ENCODE assay signal across 10 cellular contexts in genomic region chr10:1058017-1058416, GRCh38. TPM values are rescaled to one million over a fixed set of nuclear protein-coding genes. Genes with fewer than 3 reads are reported as not detected.
A peak's percentile ranks its signal among the peaks of the same experiment; 100 is the strongest.
DNase-seq lines count a peak whose midpoint lies in the region; ATAC-seq lines count a peak whose summit lies in the region.
"Had no signal": no experiment of that assay in that cellular context is flagged by ENCODE, and none has a peak within 500 bp of the region (broad histone marks: within the 10 kb centered on the region; RNA-seq: fewer than 3 reads in every experiment).

No MANE protein-coding gene starts in this region.

- H3K4me1 Mint-ChIP-seq in activated T-cell treated with anti-CD3 and anti-CD28 coated beads, Interleukin-2, amount 50 U/mL, for 72 hours (ENCODE audit: low read depth) = peaks cover 89% of the 10 kb centered on the region
- H3K4me1 Mint-ChIP-seq in activated CD4-positive, alpha-beta memory T cell treated with anti-CD3 and anti-CD28 coated beads, Interleukin-2, amount 10 ng/mL, durations not matched to agents 7 days and 5 days = peaks cover 87% of the 10 kb centered on the region
- peaks cover 74% of the 10 kb centered on the region for H3K4me1 Mint-ChIP-seq in stimulated activated effector memory CD8-positive, alpha-beta T cell treated with anti-CD3 and anti-CD28 coated beads, Interleukin-12 subunit alpha, Interleukin-12 subunit beta, amount 100 ng/mL, for 72 hours

- intact Hi-C loops in right cardiac atrium (cut with DNase I) = no loop called here

- peaks cover 7% of the 10 kb centered on the region for H3K4me1 ChIP-seq in right cardiac atrium (ENCODE audit: control insufficient read depth, insufficient read depth, low read length)

- H3K27me3 ChIP-seq in right cardiac atrium (ENCODE audit: control insufficient read depth, insufficient read depth) = no peaks in the 10 kb centered on the region

- POLR2A ChIA-PET in activated CD4-positive, alpha-beta memory T cell treated with anti-CD3 and anti-CD28 coated beads, Interleukin-2, amount 10 ng/mL, durations not matched to agents 7 days and 5 days (lab: Charles Lee) = interaction anchor here (1.3 to 7.2 kb wide), 4 partner anchors 9 to 127 kb away, joined by 6 to 67 read pairs (median 30); partner anchors contain the start of genes GTPBP4, IDI1 and LARP4B

- H3K27me3 Mint-ChIP-seq in activated T-cell treated with anti-CD3 and anti-CD28 coated beads, Interleukin-2, amount 50 U/mL, for 72 hours (ENCODE audit: low read depth) = no peaks in the 10 kb centered on the region
- no peaks in the 10 kb centered on the region for H3K27me3 Mint-ChIP-seq in activated CD4-positive, alpha-beta memory T cell treated with anti-CD3 and anti-CD28 coated beads, Interleukin-2, amount 10 ng/mL, durations not matched to agents 7 days and 5 days

- H3K9me3 Mint-ChIP-seq in activated T-cell treated with anti-CD3 and anti-CD28 coated beads, Interleukin-2, amount 50 U/mL, for 72 hours = no peaks in the 10 kb centered on the region
- no peaks in the 10 kb centered on the region for H3K9me3 Mint-ChIP-seq in activated CD4-positive, alpha-beta memory T cell treated with anti-CD3 and anti-CD28 coated beads, Interleukin-2, amount 10 ng/mL, durations not matched to agents 7 days and 5 days
- no peaks in the 10 kb centered on the region for H3K9me3 Mint-ChIP-seq in stimulated activated effector memory CD8-positive, alpha-beta T cell treated with anti-CD3 and anti-CD28 coated beads, Interleukin-12 subunit alpha, Interleukin-12 subunit beta, amount 100 ng/mL, for 72 hours

- WGBS in right cardiac atrium = 51% methylated on average over 7 of the region's 7 CpGs

- peak overlapping the region; percentile 98 to 99 for H3K4me3 Mint-ChIP-seq in activated T-cell treated with anti-CD3 and anti-CD28 coated beads, Interleukin-2, amount 50 U/mL, for 72 hours
- H3K4me3 Mint-ChIP-seq in activated CD4-positive, alpha-beta memory T cell treated with anti-CD3 and anti-CD28 coated beads, Interleukin-2, amount 10 ng/mL, durations not matched to agents 7 days and 5 days = peak overlapping the region; percentile 99
- peak overlapping the region; percentile 95 for H3K4me3 Mint-ChIP-seq in stimulated activated effector memory CD8-positive, alpha-beta T cell treated with anti-CD3 and anti-CD28 coated beads, Interleukin-12 subunit alpha, Interleukin-12 subunit beta, amount 100 ng/mL, for 72 hours

- no peak for ATAC-seq in activated T-cell treated with anti-CD3 and anti-CD28 coated beads, Interleukin-2, amount 50 U/mL, for 72 hours (replicated peaks in 1 of 2)
- peak in 1 of 2 donors; percentile 23 for ATAC-seq in right cardiac atrium
- no peak for ATAC-seq in stimulated activated effector memory CD8-positive, alpha-beta T cell treated with anti-CD3 and anti-CD28 coated beads, Interleukin-12 subunit alpha, Interleukin-12 subunit beta, amount 100 ng/mL, for 72 hours
- ATAC-seq in HG03378 (IDR thresholded peaks at IDR 0.05; ENCODE audit: unreplicated experiment) = no peak

- DNase-seq in activated T-cell treated with anti-CD3 and anti-CD28 coated beads, Interleukin-2, amount 50 U/mL, for 72 hours = no peak
- DNase-seq in activated T-cell treated with anti-CD3 and anti-CD28 coated beads for 4 hours = no peak
- no peak for DNase-seq in activated CD4-positive, alpha-beta memory T cell treated with anti-CD3 and anti-CD28 coated beads, Interleukin-2, amount 10 ng/mL, durations not matched to agents 7 days and 5 days
- DNase-seq in right cardiac atrium = no peak
- no peak for DNase-seq in stimulated activated effector memory CD8-positive, alpha-beta T cell treated with anti-CD3 and anti-CD28 coated beads, Interleukin-12 subunit alpha, Interleukin-12 subunit beta, amount 100 ng/mL, for 72 hours (ENCODE audit: low spot score in 2 of 2)
- no peak for DNase-seq in ecto neural progenitor cell (ENCODE audit: low spot score)
- DNase-seq in activated effector memory CD4-positive, alpha-beta T cell treated with Interleukin-2 at 50 U/mL for 16 hours = no peak
- DNase-seq: NCI-H1436 treated with DMSO at 0.1 percent for 48 hours had no signal

- CTCF ChIA-PET in activated CD4-positive, alpha-beta memory T cell treated with anti-CD3 and anti-CD28 coated beads, Interleukin-2, amount 10 ng/mL, durations not matched to agents 7 days and 5 days (lab: Charles Lee) = interaction anchor here (2.2 kb wide), 1 partner anchor 8 kb away, joined by 7 read pairs; the partner anchor contains the start of gene IDI1

- peak overlapping the region; percentile 56 for H3K4me3 ChIP-seq in right cardiac atrium (ENCODE audit: low read length)

- no peaks in the 10 kb centered on the region for H3K9me3 ChIP-seq in right cardiac atrium (ENCODE audit: control insufficient read depth, low read length)

- H3K27ac ChIP-seq in right cardiac atrium (ENCODE audit: low read length) = peak overlapping the region; percentile 62

- H3K27ac Mint-ChIP-seq in activated T-cell treated with anti-CD3 and anti-CD28 coated beads, Interleukin-2, amount 50 U/mL, for 72 hours = peak overlapping the region; percentile 92
- H3K27ac Mint-ChIP-seq in activated CD4-positive, alpha-beta memory T cell treated with anti-CD3 and anti-CD28 coated beads, Interleukin-2, amount 10 ng/mL, durations not matched to agents 7 days and 5 days = peak overlapping the region; percentile 95
- peak overlapping the region; percentile 95 for H3K27ac Mint-ChIP-seq in stimulated activated effector memory CD8-positive, alpha-beta T cell treated with anti-CD3 and anti-CD28 coated beads, Interleukin-12 subunit alpha, Interleukin-12 subunit beta, amount 100 ng/mL, for 72 hours

- peaks cover 6 to 22% of the 10 kb centered on the region in 2 donors for H3K36me3 Mint-ChIP-seq in activated T-cell treated with anti-CD3 and anti-CD28 coated beads, Interleukin-2, amount 50 U/mL, for 72 hours (ENCODE audit: insufficient read depth in 2 of 2)
- H3K36me3 Mint-ChIP-seq in activated CD4-positive, alpha-beta memory T cell treated with anti-CD3 and anti-CD28 coated beads, Interleukin-2, amount 10 ng/mL, durations not matched to agents 7 days and 5 days (ENCODE audit: low read depth) = peaks cover 65% of the 10 kb centered on the region
- peaks cover 54% of the 10 kb centered on the region for H3K36me3 Mint-ChIP-seq in stimulated activated effector memory CD8-positive, alpha-beta T cell treated with anti-CD3 and anti-CD28 coated beads, Interleukin-12 subunit alpha, Interleukin-12 subunit beta, amount 100 ng/mL, for 72 hours

RNA-seq across cellular contexts. Expression of gene WDR37, which starts 1.8 kb away (rescaled TPM):
- 10 to 100 TPM; 18.1 to 18.7 TPM for total RNA-seq in activated T-cell treated with anti-CD3 and anti-CD28 coated beads, Interleukin-2, amount 50 U/mL, for 72 hours
- 10 to 100 TPM; 31.4 to 31.6 TPM for total RNA-seq in activated CD4-positive, alpha-beta memory T cell treated with anti-CD3 and anti-CD28 coated beads, Interleukin-2, amount 10 ng/mL, durations not matched to agents 7 days and 5 days
- total RNA-seq in right cardiac atrium = 10 to 100 TPM; 29.0 to 35.6 (median 32.5) TPM
- polyA plus RNA-seq in right cardiac atrium = 9.7 TPM

RNA-seq across cellular contexts. Expression of gene IDI1, which starts 9.1 kb away (rescaled TPM):
- 10 to 100 TPM; 37.4 to 46.7 TPM for total RNA-seq in activated T-cell treated with anti-CD3 and anti-CD28 coated beads, Interleukin-2, amount 50 U/mL, for 72 hours
- total RNA-seq in activated CD4-positive, alpha-beta memory T cell treated with anti-CD3 and anti-CD28 coated beads, Interleukin-2, amount 10 ng/mL, durations not matched to agents 7 days and 5 days = 10 to 100 TPM; 96.0 to 96.5 TPM
- total RNA-seq in right cardiac atrium = 10 to 100 TPM; 14.6 to 30.3 (median 20.0) TPM
- 26.7 TPM for polyA plus RNA-seq in right cardiac atrium

RNA-seq across cellular contexts. Expression of gene IDI2, which starts 32.4 kb away (rescaled TPM):
- total RNA-seq in activated T-cell treated with anti-CD3 and anti-CD28 coated beads, Interleukin-2, amount 50 U/mL, for 72 hours = not detected
- total RNA-seq in activated CD4-positive, alpha-beta memory T cell treated with anti-CD3 and anti-CD28 coated beads, Interleukin-2, amount 10 ng/mL, durations not matched to agents 7 days and 5 days = not detected
- under 1 TPM in 2 of 4 donors, not detected in 2; 0.23 to 0.29 TPM for total RNA-seq in right cardiac atrium
- 0.23 TPM for polyA plus RNA-seq in right cardiac atrium
- total RNA-seq: lung microvascular endothelial cell had no signal
